In genomic region chr9:78437721-78438610, GRCh38 we compare ENCODE assay signal across 19 cellular contexts.
DNase-seq lines count a peak whose midpoint lies in the region; FAIRE-seq and TF ChIP-seq lines count a peak whose summit lies in the region.
"Had no signal": no experiment of that assay in that cellular context is flagged by ENCODE, and none has a peak within 500 bp of the region (broad histone marks: within the 10 kb centered on the region; RNA-seq: fewer than 3 reads in every experiment).

No MANE protein-coding gene starts in this region.

- no peaks in the 10 kb centered on the region for H3K36me3 Mint-ChIP-seq in glutamatergic neuron (ENCODE audit: unreplicated experiment)
- H3K36me3 Mint-ChIP-seq: activated CD8-positive, alpha-beta memory T cell treated with anti-CD3 and anti-CD28 coated beads, Interleukin-2, amount 10 ng/mL, durations not matched to agents 7 days and 5 days; CD4-positive, alpha-beta memory T cell had no signal

- H3K4me3 ChIP-seq in SJCRH30 (peak overlapping the region; percentile 43), neuron (ENCODE audit: low read length) (no peak overlapping the region), right atrium auricular region (no peak overlapping the region)
- H3K4me3 ChIP-seq: prostate gland had no signal

- peak overlapping the region; percentile 73 for H2AFZ ChIP-seq in neuron (ENCODE audit: low read depth, low read length)

- peaks cover 44% of the 10 kb centered on the region for H3K4me1 Mint-ChIP-seq in glutamatergic neuron (ENCODE audit: low read depth, unreplicated experiment)
- H3K4me1 Mint-ChIP-seq: central memory CD8-positive, alpha-beta T cell had no signal

- H3K9me3 Mint-ChIP-seq in glutamatergic neuron (ENCODE audit: unreplicated experiment), result peaks cover 8% of the 10 kb centered on the region
- H3K9me3 Mint-ChIP-seq: central memory CD8-positive, alpha-beta T cell; T-helper 1 cell treated with Interleukin-12 subunit alpha and Interleukin-12 subunit beta and Interleukin-4 antibody, amounts not matched to agents 30 μg/mL and 1 μg/mL, for 36 hours had no signal

- H3K27ac ChIP-seq in SJCRH30, result peak overlapping the region; percentile 5; the same call in 1 of the 2 replicates
- no peak overlapping the region for H3K27ac ChIP-seq in right atrium auricular region
- H3K27ac ChIP-seq: prostate gland had no signal

- H3K4me1 ChIP-seq in SJCRH30, result peaks cover 16% of the 10 kb centered on the region
- peaks cover 43% of the 10 kb centered on the region for H3K4me1 ChIP-seq in neuron (ENCODE audit: insufficient read depth, low read length)
- H3K4me1 ChIP-seq in right atrium auricular region, result peaks cover 0 to 9% of the 10 kb centered on the region in 2 donors
- H3K4me1 ChIP-seq: prostate gland had no signal

- H3K36me3 ChIP-seq in SJCRH30 (no peaks in the 10 kb centered on the region), neuron (ENCODE audit: insufficient read depth, low read length) (no peaks in the 10 kb centered on the region), right atrium auricular region (no peaks in the 10 kb centered on the region)
- H3K36me3 ChIP-seq: prostate gland had no signal

- peak; percentile 75 for FAIRE-seq in D721Med (lab: Jason Lieb, UNC)

- H3K4me3 Mint-ChIP-seq in glutamatergic neuron (ENCODE audit: unreplicated experiment), result peak overlapping the region; percentile 0
- H3K4me3 Mint-ChIP-seq: activated CD8-positive, alpha-beta memory T cell treated with anti-CD3 and anti-CD28 coated beads, Interleukin-2, amount 10 ng/mL, durations not matched to agents 7 days and 5 days; CD4-positive, alpha-beta memory T cell; central memory CD8-positive, alpha-beta T cell; T-helper 1 cell treated with Interleukin-12 subunit alpha and Interleukin-12 subunit beta and Interleukin-4 antibody, amounts not matched to agents 30 μg/mL and 1 μg/mL, for 36 hours had no signal

- H3K9me3 ChIP-seq in SJCRH30 (replicated peaks) (no peaks in the 10 kb centered on the region), neuron (ENCODE audit: low read length) (no peaks in the 10 kb centered on the region), right atrium auricular region (no peaks in the 10 kb centered on the region)
- H3K9me3 ChIP-seq: prostate gland had no signal

- peak overlapping the region; percentile 75 for H3K27ac Mint-ChIP-seq in glutamatergic neuron (ENCODE audit: unreplicated experiment)
- H3K27ac Mint-ChIP-seq: activated CD8-positive, alpha-beta memory T cell treated with anti-CD3 and anti-CD28 coated beads, Interleukin-2, amount 10 ng/mL, durations not matched to agents 7 days and 5 days; CD4-positive, alpha-beta memory T cell; T-helper 1 cell treated with Interleukin-12 subunit alpha and Interleukin-12 subunit beta and Interleukin-4 antibody, amounts not matched to agents 30 μg/mL and 1 μg/mL, for 36 hours had no signal

- DNase-seq in D721Med (ENCODE audit: insufficient read length, low spot score), result peak; percentile 29
- peak; percentile 18 to 44 for DNase-seq in SJCRH30
- DNase-seq in glutamatergic neuron, result no peak
- DNase-seq in NCI-H2196 treated with DMSO at 0.1 percent for 48 hours (lab: John Stamatoyannopoulos, UW; ENCODE audit: unreplicated experiment), result no peak
- DNase-seq in activated CD8-positive, alpha-beta memory T cell treated with anti-CD3 and anti-CD28 coated beads for 24 hours, result no peak
- no peak for DNase-seq in right atrium auricular region (ENCODE audit: low spot score)
- no peak for DNase-seq in HPDE6-E6E7 (ENCODE audit: extremely low spot score)
- DNase-seq: activated CD8-positive, alpha-beta memory T cell treated with anti-CD3 and anti-CD28 coated beads, Interleukin-2, amount 10 ng/mL, durations not matched to agents 7 days and 5 days; CD4-positive, alpha-beta memory T cell; DND-41; Karpas-422; NCI-H1105 treated with DMSO at 0.1 percent for 48 hours; NCI-H226; stimulated activated naive CD4-positive, alpha-beta T cell treated with Interleukin-2 at 50 U/mL for 16 hours; trophoblast cell had no signal

- no peaks in the 10 kb centered on the region for H3K27me3 ChIP-seq in SJCRH30
- H3K27me3 ChIP-seq in neuron (ENCODE audit: insufficient read depth, low read length), result no peaks in the 10 kb centered on the region
- H3K27me3 ChIP-seq in right atrium auricular region, result no peaks in the 10 kb centered on the region

- peaks cover 4% of the 10 kb centered on the region for H3K27me3 Mint-ChIP-seq in glutamatergic neuron (ENCODE audit: unreplicated experiment)

- TF ChIP-seq CTCF in D721Med (IDR thresholded peaks at IDR 0.05; ENCODE audit: insufficient read depth, missing control alignments), result no peak
- TF ChIP-seq CTCF in glutamatergic neuron (IDR thresholded peaks at IDR 0.05; ENCODE audit: partially characterized antibody, unreplicated experiment), result no peak
- TF ChIP-seq CTCF in right atrium auricular region (IDR thresholded peaks at IDR 0.05), result no peak

Comparison
In these comparisons a context has a peak if more than half of its experiments do, and no peak if none do; other contexts are left out.
1. DNase-seq: peak in D721Med (single experiment) and SJCRH30 (2 of 2); none in glutamatergic neuron (single experiment), NCI-H2196 treated with DMSO at 0.1 percent for 48 hours (single experiment), activated CD8-positive, alpha-beta memory T cell treated with anti-CD3 and anti-CD28 coated beads for 24 hours (single experiment), right atrium auricular region (single experiment) and HPDE6-E6E7 (single experiment).